ENCODE assay signal across 20 cellular contexts in the genomic region with DNA sequence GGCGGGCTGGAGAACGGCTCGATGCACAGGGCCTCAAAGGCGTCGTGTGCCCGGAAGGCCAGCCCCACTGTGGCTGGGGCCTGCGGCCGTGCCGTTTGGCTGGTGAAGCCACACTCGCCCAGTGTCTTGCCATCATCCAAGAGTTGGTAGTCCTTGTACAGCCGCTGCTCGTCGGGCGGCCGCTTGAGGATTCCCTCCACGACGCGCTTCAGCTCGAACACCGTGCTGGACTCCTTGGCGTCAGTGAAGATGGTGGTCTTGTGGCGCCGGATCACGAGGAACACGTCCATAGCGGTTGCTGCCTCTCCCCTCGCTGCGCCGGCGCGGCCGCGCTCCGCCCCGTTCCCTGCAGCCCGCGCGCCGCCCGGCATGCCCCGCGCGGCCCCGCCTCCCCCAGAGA. TPM values are rescaled to one million over a fixed set of nuclear protein-coding genes. Genes with fewer than 3 reads are reported as not detected.
DNase-seq lines count a peak whose midpoint lies in the region; ATAC-seq and TF ChIP-seq lines count a peak whose summit lies in the region.
"Had no signal": no experiment of that assay in that cellular context is flagged by ENCODE, and none has a peak within 500 bp of the region (broad histone marks: within the 10 kb centered on the region; RNA-seq: fewer than 3 reads in every experiment).

No MANE protein-coding gene starts in this region.

- no peaks in the 10 kb centered on the region for H3K9me2 ChIP-seq in GM23338 (ENCODE audit: insufficient read depth)

- DNase-seq in GM23338 (ENCODE audit: low spot score) (no peak), mesenchymal stem cell (no peak), trophoblast cell (peak; percentile 15 to 37), activated gamma-delta T cell treated with Interleukin-2 at 50 U/mL for 16 hours (no peak), foreskin fibroblast (no peak), iPS-NIHi7 (ENCODE audit: extremely low spot score) (no peak)
- no peak for DNase-seq in activated T-cell treated with anti-CD3 and anti-CD28 coated beads, Interleukin-2, amount 50 U/mL, for 1 hour
- DNase-seq: 8988T; ACHN; BE2C; C1 segment of cervical spinal cord; Calu3; CD4-positive, alpha-beta memory T cell; CD4-positive, CD25-positive, alpha-beta regulatory T cell; CD8-positive, alpha-beta memory T cell; COR-L47; DMS79 treated with DMSO at 0.1 percent for 48 hours; GF-D8 had no signal

- H3K36me3 ChIP-seq in GM23338 (ENCODE audit: insufficient read depth) = no peaks in the 10 kb centered on the region
- peaks cover 0 to 3% of the 10 kb centered on the region in 2 experiments for H3K36me3 ChIP-seq in mesenchymal stem cell (ENCODE audit: control insufficient read depth in 1 of 2, insufficient read depth in 2 of 2, low read depth in 1 of 2, low read length in 2 of 2)
- no peaks in the 10 kb centered on the region for H3K36me3 ChIP-seq in trophoblast cell (ENCODE audit: control insufficient read depth in 1 of 2, insufficient read depth in 2 of 2, low read length in 2 of 2)
- H3K36me3 ChIP-seq: BE2C, BLaER1 had no signal

- TF ChIP-seq CTCF in GM23338 (conservative IDR thresholded peaks at IDR 0.05; ENCODE audit: low read depth in 2 of 2) (no peak), foreskin fibroblast (IDR thresholded peaks at IDR 0.05; ENCODE audit: low read depth, low read length) (no peak)

- 95% methylated on average over 34 of the region's 44 CpGs for WGBS in mesenchymal stem cell
- no CpG with 5 or more reads among the region's 44 CpGs for WGBS in trophoblast cell (ENCODE audit: extremely low coverage, insufficient coverage, insufficient read length)

- no peaks in the 10 kb centered on the region for H3K27me3 ChIP-seq in GM23338 (ENCODE audit: insufficient read depth)
- no peaks in the 10 kb centered on the region for H3K27me3 ChIP-seq in mesenchymal stem cell (ENCODE audit: control insufficient read depth in 1 of 2, insufficient read depth in 1 of 2, low read length in 2 of 2)
- H3K27me3 ChIP-seq in trophoblast cell (ENCODE audit: insufficient read depth, low read length) = no peaks in the 10 kb centered on the region
- H3K27me3 ChIP-seq: BE2C, BLaER1 had no signal

- no peak overlapping the region for H4K12ac ChIP-seq in trophoblast cell (ENCODE audit: low read depth, low read length)

- H4K8ac ChIP-seq in mesenchymal stem cell (ENCODE audit: low read length) (no peak overlapping the region), trophoblast cell (ENCODE audit: low read depth, low read length) (no peak overlapping the region)

- H3K18ac ChIP-seq in mesenchymal stem cell (ENCODE audit: low read depth in 1 of 2, low read length in 2 of 2) (no peak overlapping the region), trophoblast cell (ENCODE audit: low read length) (no peak overlapping the region)

- no peak overlapping the region for H3K9ac ChIP-seq in mesenchymal stem cell (ENCODE audit: low read length)
- no peak overlapping the region for H3K9ac ChIP-seq in trophoblast cell (ENCODE audit: low read length)
- H3K9ac ChIP-seq: BLaER1 had no signal

- H2AK5ac ChIP-seq in mesenchymal stem cell (ENCODE audit: low read length, severe bottlenecking) (no peak overlapping the region), trophoblast cell (ENCODE audit: low read length) (no peak overlapping the region)

- H3K9me3 ChIP-seq in mesenchymal stem cell (ENCODE audit: control insufficient read depth, low read length) (no peaks in the 10 kb centered on the region), trophoblast cell (ENCODE audit: insufficient read depth, low read depth, low read length) (peaks cover 3% of the 10 kb centered on the region)
- H3K9me3 ChIP-seq: BE2C, BLaER1 had no signal

- peaks cover 19% of the 10 kb centered on the region for H3K4me1 Mint-ChIP-seq in GM23338
- H3K4me1 Mint-ChIP-seq: CD4-positive, alpha-beta memory T cell; CD4-positive, CD25-positive, alpha-beta regulatory T cell; CD8-positive, alpha-beta memory T cell had no signal

- H3F3A ChIP-seq in GM23338 (replicated peaks; ENCODE audit: low read depth) = no peaks in the 10 kb centered on the region

- peak; percentile 45; the same call in 2 of the 3 replicates for ATAC-seq in GM23338

- no peak overlapping the region for H3K27ac ChIP-seq in GM23338 (ENCODE audit: low read depth)
- H3K27ac ChIP-seq in mesenchymal stem cell (ENCODE audit: low read length, poor library complexity, severe bottlenecking) = no peak overlapping the region
- H3K27ac ChIP-seq in trophoblast cell (ENCODE audit: low read depth, low read length) = no peak overlapping the region
- H3K27ac ChIP-seq: BLaER1 had no signal

- H3K23ac ChIP-seq in mesenchymal stem cell (ENCODE audit: low read length in 2 of 2) = no peak overlapping the region
- H3K23ac ChIP-seq in trophoblast cell (ENCODE audit: low read length) = no peak overlapping the region

- no peak overlapping the region for H2AFZ ChIP-seq in GM23338
- no peak overlapping the region for H2AFZ ChIP-seq in mesenchymal stem cell (ENCODE audit: low read depth, low read length)
- H2AFZ ChIP-seq in trophoblast cell (ENCODE audit: insufficient read depth, low read length, poor library complexity) = no peak overlapping the region

- H3K4me3 ChIP-seq in GM23338 (no peak overlapping the region), mesenchymal stem cell (ENCODE audit: insufficient read depth in 1 of 2, low read depth in 1 of 2, low read length in 2 of 2) (no peak overlapping the region), trophoblast cell (ENCODE audit: low read depth, low read length) (no peak overlapping the region), foreskin fibroblast (ENCODE audit: low read depth in 1 of 2, low read length in 2 of 2) (no peak overlapping the region)
- H3K4me3 ChIP-seq: BLaER1 had no signal

- H3K36me3 Mint-ChIP-seq in GM23338 (ENCODE audit: low read depth) = no peaks in the 10 kb centered on the region
- H3K36me3 Mint-ChIP-seq: CD14-positive monocyte; CD4-positive, alpha-beta memory T cell; CD4-positive, CD25-positive, alpha-beta regulatory T cell; CD8-positive, alpha-beta memory T cell had no signal

- no peak overlapping the region for H3K4me2 ChIP-seq in GM23338
- no peak overlapping the region for H3K4me2 ChIP-seq in mesenchymal stem cell (ENCODE audit: low read length, poor library complexity, severe bottlenecking)
- no peak overlapping the region for H3K4me2 ChIP-seq in trophoblast cell (ENCODE audit: low read length)
- H3K4me2 ChIP-seq: BLaER1 had no signal

- H3K79me2 ChIP-seq in GM23338 (replicated peaks; ENCODE audit: insufficient read depth) (no peaks in the 10 kb centered on the region), trophoblast cell (ENCODE audit: control insufficient read depth, insufficient read depth, low read length, poor library complexity) (no peaks in the 10 kb centered on the region)

- peaks cover 4% of the 10 kb centered on the region; the same call in 1 of the 2 replicates for H3K4me1 ChIP-seq in GM23338 (ENCODE audit: insufficient read depth)
- peaks cover 10% of the 10 kb centered on the region for H3K4me1 ChIP-seq in mesenchymal stem cell (ENCODE audit: control insufficient read depth, insufficient read depth, low read depth, low read length)
- H3K4me1 ChIP-seq in trophoblast cell (ENCODE audit: control insufficient read depth in 1 of 2, insufficient read depth in 2 of 2, low read length in 2 of 2) = peaks cover 0 to 2% of the 10 kb centered on the region in 2 experiments
- H3K4me1 ChIP-seq: BE2C, BLaER1 had no signal

- H3K4me3 Mint-ChIP-seq in GM23338 = no peak overlapping the region
- H3K4me3 Mint-ChIP-seq: CD14-positive monocyte; CD4-positive, alpha-beta memory T cell; CD4-positive, CD25-positive, alpha-beta regulatory T cell; CD8-positive, alpha-beta memory T cell had no signal

- H4K20me1 ChIP-seq in GM23338 (replicated peaks; ENCODE audit: insufficient read depth) = no peaks in the 10 kb centered on the region
- H4K20me1 ChIP-seq: BLaER1 had no signal

- no peak overlapping the region for H2BK5ac ChIP-seq in mesenchymal stem cell (ENCODE audit: low read depth, low read length, poor library complexity, severe bottlenecking)
- H2BK5ac ChIP-seq in trophoblast cell (ENCODE audit: low read depth, low read length, poor library complexity) = no peak overlapping the region

- no peak overlapping the region for H3K4ac ChIP-seq in mesenchymal stem cell (ENCODE audit: low read depth in 1 of 2, low read length in 2 of 2)
- H3K4ac ChIP-seq in trophoblast cell (ENCODE audit: low read depth, low read length) = no peak overlapping the region

- H2BK12ac ChIP-seq in mesenchymal stem cell (ENCODE audit: low read length in 2 of 2) = no peak overlapping the region
- H2BK12ac ChIP-seq in trophoblast cell (ENCODE audit: low read length) = no peak overlapping the region

- H3K27me3 Mint-ChIP-seq in GM23338 (ENCODE audit: insufficient read depth, low read depth, poor library complexity) = peaks cover 3% of the 10 kb centered on the region

- no peaks in the 10 kb centered on the region for H3K79me1 ChIP-seq in mesenchymal stem cell (replicated peaks; ENCODE audit: low read length, poor library complexity, severe bottlenecking)
- no peaks in the 10 kb centered on the region for H3K79me1 ChIP-seq in trophoblast cell (ENCODE audit: low read length)

- H4K91ac ChIP-seq in mesenchymal stem cell (ENCODE audit: low read length) (peak overlapping the region; percentile 50), trophoblast cell (ENCODE audit: low read depth, low read length) (no peak overlapping the region)

- no peak overlapping the region for H2BK15ac ChIP-seq in mesenchymal stem cell (ENCODE audit: low read depth, poor library complexity, severe bottlenecking)

- H2BK120ac ChIP-seq in mesenchymal stem cell (ENCODE audit: low read depth, low read length) (no peak overlapping the region), trophoblast cell (ENCODE audit: insufficient read depth, low read length, poor library complexity) (no peak overlapping the region)

- H3K14ac ChIP-seq in mesenchymal stem cell (ENCODE audit: low read length in 2 of 2) (no peak overlapping the region), trophoblast cell (ENCODE audit: low read length) (no peak overlapping the region)

- H3K27ac Mint-ChIP-seq in GM23338 = no peak overlapping the region
- H3K27ac Mint-ChIP-seq: CD4-positive, alpha-beta memory T cell had no signal

- no peaks in the 10 kb centered on the region for H3K9me3 Mint-ChIP-seq in GM23338
- H3K9me3 Mint-ChIP-seq: CD4-positive, alpha-beta memory T cell; CD4-positive, CD25-positive, alpha-beta regulatory T cell; CD8-positive, alpha-beta memory T cell had no signal

TF ChIP-seq in GM23338, 12 proteins besides CTCF, POLR2A, EP300 and RAD21 (continues in another document):
- TF ChIP-seq ZNF331 (CRISPR knock-in tag; IDR thresholded peaks at IDR 0.05; ENCODE audit: low read depth) = no peak
- TF ChIP-seq EZH2 (IDR thresholded peaks at IDR 0.05; ENCODE audit: low read depth, unreplicated experiment) = no peak

RNA-seq across cellular contexts. Expression of a gene that starts 30.3 kb away (rescaled TPM):
- total RNA-seq in GM23338 (2014; rRNA removed; shearing (Covaris generic)) = 12.5 and 14.9 TPM in 2 replicates
- 4.0 and 5.2 TPM in 2 replicates for polyA plus RNA-seq in GM23338 (2016; fragmentation: Nextera tagmentation; extraction: Ambion mirVana)
- polyA plus RNA-seq in mesenchymal stem cell (2013, experiment 1 of 2) = 3.5 TPM
- polyA plus RNA-seq in mesenchymal stem cell (2013, experiment 2 of 2) = 3.2 TPM
- 8.9 and 9.1 TPM in 2 replicates for polyA plus RNA-seq in trophoblast cell (2013)

RNA-seq across cellular contexts. Expression of a gene that starts 36.8 kb away (rescaled TPM):
- 291 and 322 TPM in 2 replicates for total RNA-seq in GM23338 (2014; rRNA removed; shearing (Covaris generic))
- polyA plus RNA-seq in GM23338 (2016; fragmentation: Nextera tagmentation; extraction: Ambion mirVana) = 312 and 362 TPM in 2 replicates
- 120 TPM for polyA plus RNA-seq in mesenchymal stem cell (2013, experiment 1 of 2)
- polyA plus RNA-seq in mesenchymal stem cell (2013, experiment 2 of 2) = 123 TPM
- 357 and 374 TPM in 2 replicates for polyA plus RNA-seq in trophoblast cell (2013)

Comparison
In these comparisons a context has a peak if more than half of its experiments do, and no peak if none do; other contexts are left out.
1. DNase-seq: peak in trophoblast cell (2 of 2); none in GM23338 (single experiment), mesenchymal stem cell (single experiment), activated gamma-delta T cell treated with Interleukin-2 at 50 U/mL for 16 hours (single experiment), foreskin fibroblast (0 of 2), iPS-NIHi7 (single experiment) and activated T-cell treated with anti-CD3 and anti-CD28 coated beads, Interleukin-2, amount 50 U/mL, for 1 hour (single experiment).